ENCODE assay signal across 14 cellular contexts in the genomic region with DNA sequence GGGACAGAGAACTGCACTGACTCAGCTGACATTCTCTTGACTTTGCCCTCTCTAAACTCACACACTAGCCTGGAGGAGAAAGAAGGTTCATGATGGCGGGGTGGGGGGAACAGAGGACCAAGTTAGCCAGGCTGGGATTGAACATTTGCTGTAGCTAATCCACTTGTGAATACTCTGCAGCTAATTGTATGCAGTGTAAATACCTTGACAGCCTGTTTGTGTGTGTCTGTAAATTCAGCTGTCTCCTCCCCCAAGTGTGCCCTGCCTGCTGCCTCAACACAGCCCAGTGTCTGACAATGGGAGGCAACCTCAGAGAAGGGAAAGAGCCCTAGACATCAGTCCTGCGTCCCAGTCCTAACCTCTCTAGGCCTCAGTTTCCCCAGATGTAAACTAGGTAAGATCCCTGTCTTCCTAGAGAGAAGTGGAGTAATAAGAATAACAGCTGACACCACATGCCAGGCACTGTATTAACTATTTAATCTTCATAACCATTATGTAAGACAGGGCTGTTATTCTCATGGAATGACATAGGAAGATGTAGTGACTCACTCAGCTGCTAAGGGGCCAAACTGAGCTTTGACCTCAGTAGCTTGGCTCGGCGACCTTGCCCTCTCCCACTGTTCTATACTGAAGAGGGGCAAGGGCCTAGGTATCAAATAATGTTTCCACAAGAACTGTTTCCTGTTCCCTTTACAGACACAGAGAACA. TPM values are rescaled to one million over a fixed set of nuclear protein-coding genes. Genes with fewer than 3 reads are reported as not detected.
A peak's percentile ranks its signal among the peaks of the same experiment; 100 is the strongest.
DNase-seq lines count a peak whose midpoint lies in the region; ATAC-seq and TF ChIP-seq lines count a peak whose summit lies in the region.
"Had no signal": no experiment of that assay in that cellular context is flagged by ENCODE, and none has a peak within 500 bp of the region (broad histone marks: within the 10 kb centered on the region; RNA-seq: fewer than 3 reads in every experiment).

No MANE protein-coding gene starts in this region.

- TF ChIP-seq POLR2A in body of pancreas (IDR thresholded peaks at IDR 0.05): no peak

- CTCF ChIA-PET in Caco-2 (lab: Charles Lee): interaction anchor here (0.7 to 0.9 kb wide), 2 partner anchors 9 to 1243 kb away, joined by 3 read pairs; no protein-coding TSS in a partner anchor

- H3K36me3 Mint-ChIP-seq in T-helper 1 cell treated with Interleukin-12 subunit alpha and Interleukin-12 subunit beta and Interleukin-4 antibody, amounts not matched to agents 30 μg/mL and 1 μg/mL, for 36 hours (ENCODE audit: low read depth): peaks cover 2% of the 10 kb centered on the region
- H3K36me3 Mint-ChIP-seq in Caco-2 (ENCODE audit: insufficient read depth, unreplicated experiment): peaks cover 4% of the 10 kb centered on the region
- H3K36me3 Mint-ChIP-seq in activated T-helper 1 cell treated with anti-CD3 and anti-CD28 coated beads, Interleukin-12 subunit alpha, Interleukin-12 subunit beta, Interleukin-2, Interleukin-4 antibody, amounts not matched to agents 30 ng/mL and 10 ng/mL and 1 ng/mL, durations not matched to agents 14 hours and 24 hours and 36 hours (ENCODE audit: low read depth): no peaks in the 10 kb centered on the region
- no peaks in the 10 kb centered on the region for H3K36me3 Mint-ChIP-seq in nephron progenitor cell (ENCODE audit: low read depth)
- no peaks in the 10 kb centered on the region for H3K36me3 Mint-ChIP-seq in mesothelial cell of epicardium

- TF ChIP-seq CTCF in Caco-2 (IDR thresholded peaks at IDR 0.05; ENCODE audit: insufficient read depth in 1 of 2, low read depth in 1 of 2, low read length in 1 of 2, severe bottlenecking in 1 of 2, unreplicated experiment in 1 of 2) (no peak), nephron progenitor cell (IDR thresholded peaks at IDR 0.05) (no peak), mesothelial cell of epicardium (IDR thresholded peaks at IDR 0.05; ENCODE audit: unreplicated experiment) (no peak), body of pancreas (IDR thresholded peaks at IDR 0.05) (no peak)

- H3K27ac Mint-ChIP-seq in T-helper 1 cell treated with Interleukin-12 subunit alpha and Interleukin-12 subunit beta and Interleukin-4 antibody, amounts not matched to agents 30 μg/mL and 1 μg/mL, for 36 hours: peak overlapping the region; percentile 5
- H3K27ac Mint-ChIP-seq in Caco-2 (ENCODE audit: unreplicated experiment) (no peak overlapping the region), nephron progenitor cell (no peak overlapping the region), mesothelial cell of epicardium (no peak overlapping the region)
- H3K27ac Mint-ChIP-seq in activated T-helper 1 cell treated with anti-CD3 and anti-CD28 coated beads, Interleukin-12 subunit alpha, Interleukin-12 subunit beta, Interleukin-2, Interleukin-4 antibody, amounts not matched to agents 30 ng/mL and 10 ng/mL and 1 ng/mL, durations not matched to agents 14 hours and 24 hours and 36 hours: no peak overlapping the region

- H3K9me3 ChIP-seq in Caco-2 (no peaks in the 10 kb centered on the region), body of pancreas (no peaks in the 10 kb centered on the region)
- H3K9me3 ChIP-seq: SK-N-SH had no signal

- peak overlapping the region; percentile 64 for H3K4me3 Mint-ChIP-seq in T-helper 1 cell treated with Interleukin-12 subunit alpha and Interleukin-12 subunit beta and Interleukin-4 antibody, amounts not matched to agents 30 μg/mL and 1 μg/mL, for 36 hours
- H3K4me3 Mint-ChIP-seq in Caco-2 (ENCODE audit: unreplicated experiment) (peak overlapping the region; percentile 84), nephron progenitor cell (peak overlapping the region; percentile 74), mesothelial cell of epicardium (no peak overlapping the region)
- peak overlapping the region; percentile 74 for H3K4me3 Mint-ChIP-seq in activated T-helper 1 cell treated with anti-CD3 and anti-CD28 coated beads, Interleukin-12 subunit alpha, Interleukin-12 subunit beta, Interleukin-2, Interleukin-4 antibody, amounts not matched to agents 30 ng/mL and 10 ng/mL and 1 ng/mL, durations not matched to agents 14 hours and 24 hours and 36 hours

- no peaks in the 10 kb centered on the region for H3K9me3 Mint-ChIP-seq in T-helper 1 cell treated with Interleukin-12 subunit alpha and Interleukin-12 subunit beta and Interleukin-4 antibody, amounts not matched to agents 30 μg/mL and 1 μg/mL, for 36 hours
- H3K9me3 Mint-ChIP-seq in Caco-2 (ENCODE audit: unreplicated experiment): no peaks in the 10 kb centered on the region
- no peaks in the 10 kb centered on the region for H3K9me3 Mint-ChIP-seq in activated T-helper 1 cell treated with anti-CD3 and anti-CD28 coated beads, Interleukin-12 subunit alpha, Interleukin-12 subunit beta, Interleukin-2, Interleukin-4 antibody, amounts not matched to agents 30 ng/mL and 10 ng/mL and 1 ng/mL, durations not matched to agents 14 hours and 24 hours and 36 hours
- no peaks in the 10 kb centered on the region for H3K9me3 Mint-ChIP-seq in nephron progenitor cell
- H3K9me3 Mint-ChIP-seq in mesothelial cell of epicardium: no peaks in the 10 kb centered on the region

- intact Hi-C loops in Caco-2 (cut with micrococcal nuclease; ENCODE audit: unreplicated experiment): loop anchor here (10.0 kb wide), 1 partner anchor 314 kb away; no protein-coding TSS in a partner anchor
- intact Hi-C loops in activated T-helper 1 cell treated with anti-CD3 and anti-CD28 coated beads, Interleukin-12 subunit alpha, Interleukin-12 subunit beta, Interleukin-2, Interleukin-4 antibody, amounts not matched to agents 30 ng/mL and 10 ng/mL and 1 ng/mL, durations not matched to agents 14 hours and 24 hours and 36 hours (cut with micrococcal nuclease): loop anchor here (5.0 kb wide), 1 partner anchor 872 kb away; no protein-coding TSS in a partner anchor
- intact Hi-C loops in body of pancreas (cut with DNase I): no loop called here

- 93 to 94% methylated on average over 4 of the region's 4 CpGs for WGBS in body of pancreas, 2 donors

- no peaks in the 10 kb centered on the region for H3K36me3 ChIP-seq in Caco-2 (ENCODE audit: control insufficient read depth, insufficient read depth, low read length)
- no peaks in the 10 kb centered on the region for H3K36me3 ChIP-seq in body of pancreas (replicated peaks in 1 of 2; ENCODE audit: insufficient read depth in 1 of 2, low read depth in 2 of 2)

- ATAC-seq in body of pancreas: no peak
- ATAC-seq: GM12878 had no signal

- H3K27me3 ChIP-seq in Caco-2 (replicated peaks; ENCODE audit: control insufficient read depth, insufficient read depth, low read length): peaks cover 4% of the 10 kb centered on the region; the same call in 1 of the 2 replicates
- peaks cover 0 to 14% of the 10 kb centered on the region in 2 donors for H3K27me3 ChIP-seq in body of pancreas

- no peak overlapping the region for H3K27ac ChIP-seq in body of pancreas
- H3K27ac ChIP-seq: HL-60 had no signal

- DNase-seq in T-helper 1 cell: no peak
- DNase-seq in Caco-2: no peak
- DNase-seq in activated T-helper 1 cell treated with anti-CD3 and anti-CD28 coated beads, Interleukin-12 subunit alpha, Interleukin-12 subunit beta, Interleukin-2, Interleukin-4 antibody, amounts not matched to agents 30 ng/mL and 10 ng/mL and 1 ng/mL, durations not matched to agents 14 hours and 24 hours and 36 hours (ENCODE audit: low spot score): no peak
- no peak for DNase-seq in nephron progenitor cell
- DNase-seq in NCI-H446 treated with DMSO at 0.1 percent for 48 hours (lab: John Stamatoyannopoulos, UW): no peak
- DNase-seq in mesothelial cell of epicardium (ENCODE audit: low spot score in 2 of 2, unreplicated experiment in 2 of 2): no peak
- DNase-seq in body of pancreas: no peak
- DNase-seq: EL; NCI-H2029 treated with DMSO at 0.1 percent for 48 hours; SK-N-SH; stimulated activated CD4-positive, alpha-beta T cell treated with anti-CD3 and anti-CD28 coated beads, Interleukin-12 subunit alpha, Interleukin-12 subunit beta, amount 100 ng/mL, for 4 hours had no signal

- H3K4me1 Mint-ChIP-seq in T-helper 1 cell treated with Interleukin-12 subunit alpha and Interleukin-12 subunit beta and Interleukin-4 antibody, amounts not matched to agents 30 μg/mL and 1 μg/mL, for 36 hours (ENCODE audit: low read depth): peaks cover 28% of the 10 kb centered on the region
- H3K4me1 Mint-ChIP-seq in Caco-2 (ENCODE audit: low read depth, unreplicated experiment) (peaks cover 11% of the 10 kb centered on the region), nephron progenitor cell (peaks cover 66% of the 10 kb centered on the region), mesothelial cell of epicardium (peaks cover 25% of the 10 kb centered on the region)
- peaks cover 24% of the 10 kb centered on the region for H3K4me1 Mint-ChIP-seq in activated T-helper 1 cell treated with anti-CD3 and anti-CD28 coated beads, Interleukin-12 subunit alpha, Interleukin-12 subunit beta, Interleukin-2, Interleukin-4 antibody, amounts not matched to agents 30 ng/mL and 10 ng/mL and 1 ng/mL, durations not matched to agents 14 hours and 24 hours and 36 hours (ENCODE audit: low read depth)

- POLR2A ChIA-PET in Caco-2 (lab: Charles Lee): no interaction called here

- BruUV-seq in Caco-2 (replicated peaks; lab: Mats Ljungman, UMichigan): no TSS peak

- no peak overlapping the region for H3K4me3 ChIP-seq in Caco-2 (ENCODE audit: low read depth, low read length)
- H3K4me3 ChIP-seq in body of pancreas: no peak overlapping the region
- H3K4me3 ChIP-seq: GM12878 had no signal

- peaks cover 17% of the 10 kb centered on the region for H3K4me1 ChIP-seq in Caco-2
- H3K4me1 ChIP-seq in body of pancreas: peaks cover 39% of the 10 kb centered on the region

- H3K27me3 Mint-ChIP-seq in T-helper 1 cell treated with Interleukin-12 subunit alpha and Interleukin-12 subunit beta and Interleukin-4 antibody, amounts not matched to agents 30 μg/mL and 1 μg/mL, for 36 hours (ENCODE audit: low read depth): peaks cover 59% of the 10 kb centered on the region
- H3K27me3 Mint-ChIP-seq in Caco-2 (ENCODE audit: insufficient read depth, unreplicated experiment) (peaks cover 27% of the 10 kb centered on the region), nephron progenitor cell (ENCODE audit: low read depth, poor library complexity) (peaks cover 61% of the 10 kb centered on the region), mesothelial cell of epicardium (ENCODE audit: low read depth) (peaks cover 52% of the 10 kb centered on the region)
- H3K27me3 Mint-ChIP-seq in activated T-helper 1 cell treated with anti-CD3 and anti-CD28 coated beads, Interleukin-12 subunit alpha, Interleukin-12 subunit beta, Interleukin-2, Interleukin-4 antibody, amounts not matched to agents 30 ng/mL and 10 ng/mL and 1 ng/mL, durations not matched to agents 14 hours and 24 hours and 36 hours (ENCODE audit: insufficient read depth): peaks cover 20% of the 10 kb centered on the region

RNA-seq across cellular contexts. Expression of a gene that starts 2.7 kb away (rescaled TPM):
- total RNA-seq in Caco-2 (2022) (1.3 and 1.5 TPM in 2 replicates), mesothelial cell of epicardium (2.3 to 3.7 TPM (median 2.9 TPM) in 3 replicates), body of pancreas (1 to 10 TPM in 1 of 2 donors, under 1 TPM in 1; 0.33 to 1.0 TPM)
- 5.4 and 5.7 TPM in 2 replicates for total RNA-seq in activated T-helper 1 cell treated with anti-CD3 and anti-CD28 coated beads, Interleukin-12 subunit alpha, Interleukin-12 subunit beta, Interleukin-2, Interleukin-4 antibody, amounts not matched to agents 30 ng/mL and 10 ng/mL and 1 ng/mL, durations not matched to agents 14 hours and 24 hours and 36 hours
